Comparison of ENCODE assay signal across 8 cellular contexts in genomic region chr18:79506191-79507075, GRCh38.
A peak's percentile ranks its signal among the peaks of the same experiment; 100 is the strongest.
DNase-seq lines count a peak whose midpoint lies in the region; ATAC-seq and TF ChIP-seq lines count a peak whose summit lies in the region.

No MANE protein-coding gene starts in this region.

- no peaks in the 10 kb centered on the region for H3K79me2 ChIP-seq in ACC112 (ENCODE audit: control insufficient read depth, insufficient read depth, low read length, unreplicated experiment)

- DNase-seq in cardiac fibroblast (ENCODE audit: low read depth in 2 of 2) (peak; percentile 50 to 80), NCI-H510A (lab: John Stamatoyannopoulos, UW) (no peak), GM13976 (ENCODE audit: low spot score) (no peak), C1 segment of cervical spinal cord (lab: John Stamatoyannopoulos, UW) (no peak), islet precursor cell (no peak)

- no peaks in the 10 kb centered on the region for H3K9me3 ChIP-seq in muscle layer of colon (ENCODE audit: low read length)

- no peak overlapping the region for H3K4me3 ChIP-seq in ACC112 (ENCODE audit: low read depth, low read length)
- H3K4me3 ChIP-seq in cardiac fibroblast (replicated peaks in 1 of 2; ENCODE audit: low read depth in 2 of 2, low read length in 2 of 2): no peak overlapping the region
- H3K4me3 ChIP-seq in muscle layer of colon (ENCODE audit: low read depth in 1 of 2, low read length in 2 of 2): peak overlapping the region in 1 of 2 donors; percentile 74

- H3K4me1 ChIP-seq in ACC112 (ENCODE audit: control insufficient read depth, insufficient read depth, low read length, unreplicated experiment) (peaks cover 8% of the 10 kb centered on the region), muscle layer of colon (ENCODE audit: insufficient read depth, low read length) (peaks cover 33% of the 10 kb centered on the region)

- no peak for TF ChIP-seq CTCF in cardiac fibroblast (IDR thresholded peaks at IDR 0.05; ENCODE audit: low read depth, low read length)
- no peak for TF ChIP-seq CTCF in GM13976 (IDR thresholded peaks at IDR 0.05; ENCODE audit: borderline replicate concordance, control extremely low read depth, extremely low read depth, insufficient read depth, missing control alignments)

- peak; percentile 57 for ATAC-seq in HG02981 (IDR thresholded peaks at IDR 0.05; ENCODE audit: unreplicated experiment)

- H3K27me3 ChIP-seq in ACC112 (ENCODE audit: insufficient read depth, low read length): no peaks in the 10 kb centered on the region
- no peaks in the 10 kb centered on the region for H3K27me3 ChIP-seq in muscle layer of colon (ENCODE audit: control insufficient read depth in 1 of 2, insufficient read depth in 2 of 2, low read length in 2 of 2)

- H3K36me3 ChIP-seq in ACC112 (ENCODE audit: insufficient read depth, low read length) (no peaks in the 10 kb centered on the region), muscle layer of colon (ENCODE audit: insufficient read depth, low read length) (peaks cover 5% of the 10 kb centered on the region)

- H2AFZ ChIP-seq in ACC112 (ENCODE audit: low read length, unreplicated experiment): peak overlapping the region; percentile 89

- in situ Hi-C loops in GM13976 (cut with MboI; ENCODE audit: low sequenced_read_pairs, unreplicated experiment): no loop called here

- H3K27ac ChIP-seq in ACC112 (ENCODE audit: low read depth, low read length): 0 out of 2 replicates have a peak overlapping the region, but pooled peaks have one; percentile 6
- H3K27ac ChIP-seq in muscle layer of colon (ENCODE audit: low read depth, low read length): peak overlapping the region; percentile 97

- peak overlapping the region; percentile 47 for H3K9ac ChIP-seq in muscle layer of colon (ENCODE audit: low read length)

Comparison
In these comparisons a context has a peak if more than half of its experiments do, and no peak if none do; other contexts are left out.
1. DNase-seq: peak in cardiac fibroblast (2 of 2); none in NCI-H510A (single experiment), GM13976 (single experiment), C1 segment of cervical spinal cord (0 of 14) and islet precursor cell (single experiment).